In the genomic region with DNA sequence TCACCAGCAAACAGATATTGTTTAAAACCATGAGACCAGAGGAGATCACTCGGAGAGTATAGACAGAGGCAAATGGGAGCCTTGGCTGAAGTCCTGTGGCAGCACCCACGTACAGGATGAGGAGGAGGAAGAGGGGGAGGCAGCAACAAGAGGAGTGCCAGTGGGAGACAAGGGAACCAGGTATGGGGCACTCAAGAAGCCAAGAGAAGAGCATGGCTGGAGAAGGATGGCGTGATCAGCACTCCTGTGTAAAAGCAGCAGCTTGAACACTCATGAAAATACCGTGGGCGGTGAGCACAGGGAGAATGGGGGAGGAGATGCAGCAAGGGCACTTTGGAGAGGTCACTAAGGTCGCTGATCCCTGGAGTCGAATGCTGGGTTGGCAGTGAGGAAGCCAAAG, we compare ENCODE assay signal across 1 cellular context.
TF ChIP-seq lines count a peak whose summit lies in the region.

No MANE protein-coding gene starts in this region.

TF ChIP-seq in K562, 482 proteins besides CTCF, POLR2A, EP300 and RAD21:
- TF ChIP-seq EGR1 (conservative IDR thresholded peaks at IDR 0.05) (peak; percentile 49), NFIX (CRISPR knock-in tag; IDR thresholded peaks at IDR 0.05; ENCODE audit: low read depth) (no peak)
- TF ChIP-seq, protein P1, sequence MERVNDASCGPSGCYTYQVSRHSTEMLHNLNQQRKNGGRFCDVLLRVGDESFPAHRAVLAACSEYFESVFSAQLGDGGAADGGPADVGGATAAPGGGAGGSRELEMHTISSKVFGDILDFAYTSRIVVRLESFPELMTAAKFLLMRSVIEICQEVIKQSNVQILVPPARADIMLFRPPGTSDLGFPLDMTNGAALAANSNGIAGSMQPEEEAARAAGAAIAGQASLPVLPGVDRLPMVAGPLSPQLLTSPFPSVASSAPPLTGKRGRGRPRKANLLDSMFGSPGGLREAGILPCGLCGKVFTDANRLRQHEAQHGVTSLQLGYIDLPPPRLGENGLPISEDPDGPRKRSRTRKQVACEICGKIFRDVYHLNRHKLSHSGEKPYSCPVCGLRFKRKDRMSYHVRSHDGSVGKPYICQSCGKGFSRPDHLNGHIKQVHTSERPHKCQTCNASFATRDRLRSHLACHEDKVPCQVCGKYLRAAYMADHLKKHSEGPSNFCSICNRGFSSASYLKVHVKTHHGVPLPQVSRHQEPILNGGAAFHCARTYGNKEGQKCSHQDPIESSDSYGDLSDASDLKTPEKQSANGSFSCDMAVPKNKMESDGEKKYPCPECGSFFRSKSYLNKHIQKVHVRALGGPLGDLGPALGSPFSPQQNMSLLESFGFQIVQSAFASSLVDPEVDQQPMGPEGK (CRISPR knock-in tag; IDR thresholded peaks at IDR 0.05; ENCODE audit: borderline replicate concordance), result no peak
